ENCODE assay signal across 8 cellular contexts in the genomic region with DNA sequence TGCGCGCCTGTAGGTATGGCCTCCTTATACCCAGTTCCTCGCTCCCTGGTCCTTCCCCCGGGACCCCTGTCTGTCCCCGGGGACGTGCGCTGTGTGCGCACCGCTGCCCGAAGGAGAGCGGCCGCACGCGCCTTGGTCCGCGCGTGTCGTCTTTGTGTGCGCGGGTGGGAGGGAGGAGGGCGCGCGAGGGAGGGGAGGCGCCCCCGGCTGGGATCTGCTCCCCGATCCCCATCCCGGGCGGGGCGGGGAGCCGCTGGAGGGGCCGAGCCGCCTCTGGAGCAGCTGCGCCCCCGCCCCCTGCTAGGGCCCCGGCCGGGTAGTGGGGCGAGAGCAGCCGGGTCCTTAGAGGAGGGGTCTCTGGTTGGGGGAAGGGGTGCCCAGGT. TPM values are rescaled to one million over a fixed set of nuclear protein-coding genes. Genes with fewer than 3 reads are reported as not detected.
A peak's percentile ranks its signal among the peaks of the same experiment; 100 is the strongest.
DNase-seq lines count a peak whose midpoint lies in the region; ATAC-seq and TF ChIP-seq lines count a peak whose summit lies in the region.

No MANE protein-coding gene starts in this region.

- H3K4me3 ChIP-seq in CD8-positive, alpha-beta memory T cell (ENCODE audit: low read length), result peak overlapping the region; percentile 64
- H3K4me3 ChIP-seq in brain microvascular endothelial cell (ENCODE audit: low read depth, low read length) (peak overlapping the region; percentile 59), mononuclear cell (ENCODE audit: low read length) (peak overlapping the region; percentile 59)

- H3K9me3 Mint-ChIP-seq in CD8-positive, alpha-beta memory T cell, result peaks cover 0 to 2% (median 0%) of the 10 kb centered on the region in 5 donors

- peak; percentile 13 for ATAC-seq in HG03175 (IDR thresholded peaks at IDR 0.05; ENCODE audit: unreplicated experiment)
- no peak for ATAC-seq in HG03378 (IDR thresholded peaks at IDR 0.05; ENCODE audit: unreplicated experiment)

- CTCF ChIA-PET in CD8-positive, alpha-beta memory T cell (lab: Charles Lee), result no interaction called here

- peak overlapping the region; percentile 49 to 83 (median 61) for H3K4me3 Mint-ChIP-seq in CD8-positive, alpha-beta memory T cell

- no peaks in the 10 kb centered on the region for H3K36me3 ChIP-seq in CD8-positive, alpha-beta memory T cell (ENCODE audit: insufficient read depth, low read length)
- no peaks in the 10 kb centered on the region for H3K36me3 ChIP-seq in brain microvascular endothelial cell (replicated peaks)

- peaks cover 0 to 4% of the 10 kb centered on the region in 2 donors for H3K27me3 Mint-ChIP-seq in CD8-positive, alpha-beta memory T cell

- in situ Hi-C loops in brain microvascular endothelial cell (cut with HindIII; ENCODE audit: low pct_ligation_motif_present, low sequenced_read_pairs), result loop anchor here (10.0 kb wide), 1 partner anchor 108 kb away; a partner anchor contains a TSS

- peaks cover 25 to 41% (median 30%) of the 10 kb centered on the region in 3 donors for H3K4me1 Mint-ChIP-seq in CD8-positive, alpha-beta memory T cell

- H3K27me3 ChIP-seq in CD8-positive, alpha-beta memory T cell (ENCODE audit: insufficient read depth, low read length, poor library complexity, severe bottlenecking), result no peaks in the 10 kb centered on the region
- no peaks in the 10 kb centered on the region for H3K27me3 ChIP-seq in brain microvascular endothelial cell (replicated peaks)
- H3K27me3 ChIP-seq in mononuclear cell (ENCODE audit: insufficient read depth, low read length), result no peaks in the 10 kb centered on the region

- H3K4me1 ChIP-seq in CD8-positive, alpha-beta memory T cell (ENCODE audit: insufficient read depth, low read length), result peaks cover 18% of the 10 kb centered on the region
- H3K4me1 ChIP-seq in mononuclear cell (ENCODE audit: insufficient read depth, low read length), result peaks cover 68% of the 10 kb centered on the region

- DNase-seq in CD8-positive, alpha-beta memory T cell, result no peak
- no peak for DNase-seq in brain microvascular endothelial cell
- no peak for DNase-seq in NOMO-1 treated with DMSO at 0.1 percent for 48 hours (lab: John Stamatoyannopoulos, UW; ENCODE audit: unreplicated experiment)
- DNase-seq in NCI-H187 treated with DMSO at 0.1 percent for 48 hours (lab: John Stamatoyannopoulos, UW), result no peak
- DNase-seq in HCEC 1CT, result no peak

- H3K27ac Mint-ChIP-seq in CD8-positive, alpha-beta memory T cell, result peak overlapping the region in 1 of 8 donors; percentile 74

- POLR2A ChIA-PET in CD8-positive, alpha-beta memory T cell (lab: Charles Lee), result no interaction called here

- H3K27ac ChIP-seq in CD8-positive, alpha-beta memory T cell (ENCODE audit: low read depth, low read length), result no peak overlapping the region
- no peak overlapping the region for H3K27ac ChIP-seq in brain microvascular endothelial cell

- no peaks in the 10 kb centered on the region for H3K36me3 Mint-ChIP-seq in CD8-positive, alpha-beta memory T cell

- no peaks in the 10 kb centered on the region for H3K9me3 ChIP-seq in CD8-positive, alpha-beta memory T cell (ENCODE audit: low read length)
- H3K9me3 ChIP-seq in mononuclear cell (ENCODE audit: low read depth, low read length), result no peaks in the 10 kb centered on the region

- TF ChIP-seq CTCF in brain microvascular endothelial cell (IDR thresholded peaks at IDR 0.05; ENCODE audit: low read depth, low read length, missing control alignments), result no peak

RNA-seq across cellular contexts. Expression of a gene that starts 0.4 kb away (rescaled TPM):
- 1 to 10 TPM; 1.8 TPM for total RNA-seq in CD8-positive, alpha-beta memory T cell
- 1.5 TPM for polyA plus RNA-seq in CD8-positive, alpha-beta memory T cell
- total RNA-seq in mononuclear cell, result 9.2 TPM
